In genomic region chr15:74318376-74319137, GRCh38 we compare ENCODE assay signal across 12 cellular contexts. TPM values are rescaled to one million over a fixed set of nuclear protein-coding genes. Genes with fewer than 3 reads are reported as not detected.
DNase-seq lines count a peak whose midpoint lies in the region; ATAC-seq, FAIRE-seq and TF ChIP-seq lines count a peak whose summit lies in the region.
"Had no signal": no experiment of that assay in that cellular context is flagged by ENCODE, and none has a peak within 500 bp of the region (broad histone marks: within the 10 kb centered on the region; RNA-seq: fewer than 3 reads in every experiment).

No MANE protein-coding gene starts in this region.

- no peak for ATAC-seq in HG02610 (IDR thresholded peaks at IDR 0.05; ENCODE audit: unreplicated experiment)
- ATAC-seq: foreskin keratinocyte had no signal

- H3K4me3 ChIP-seq in Peyer's patch, result no peak overlapping the region
- no peak overlapping the region for H3K4me3 ChIP-seq in right atrium auricular region
- no peak overlapping the region for H3K4me3 ChIP-seq in small intestine (ENCODE audit: low read depth in 1 of 2, low read length in 2 of 2)

- H3K4me3 Mint-ChIP-seq in activated CD4-positive, alpha-beta T cell treated with anti-CD3 and anti-CD28 coated beads, Interleukin-2, amount 10 ng/mL, durations not matched to agents 7 days and 5 days, result no peak overlapping the region
- H3K4me3 Mint-ChIP-seq in activated CD4-positive, alpha-beta memory T cell treated with anti-CD3 and anti-CD28 coated beads for 36 hours, result no peak overlapping the region
- H3K4me3 Mint-ChIP-seq: CD14-positive monocyte had no signal

- H3K4me1 ChIP-seq in Peyer's patch (peaks cover 0 to 18% (median 14%) of the 10 kb centered on the region in 4 donors), right atrium auricular region (peaks cover 0 to 62% of the 10 kb centered on the region in 2 donors), small intestine (ENCODE audit: control insufficient read depth in 2 of 2, insufficient read depth in 1 of 2, low read depth in 1 of 2, low read length in 1 of 2) (peaks cover 0 to 7% of the 10 kb centered on the region in 2 donors)
- H3K4me1 ChIP-seq: foreskin keratinocyte had no signal

- H3K27ac ChIP-seq in Peyer's patch (peak overlapping the region in 3 of 4 donors; percentile 25 to 52 (median 38)), right atrium auricular region (peak overlapping the region; percentile 75 to 83), small intestine (ENCODE audit: low read depth in 1 of 2, low read length in 1 of 2) (no peak overlapping the region)
- H3K27ac ChIP-seq: foreskin keratinocyte had no signal

- no peak for DNase-seq in activated CD4-positive, alpha-beta T cell treated with anti-CD3 and anti-CD28 coated beads, Interleukin-2, amount 10 ng/mL, durations not matched to agents 7 days and 5 days
- no peak for DNase-seq in activated CD4-positive, alpha-beta T cell treated with anti-CD3 and anti-CD28 coated beads for 48 hours
- DNase-seq in Peyer's patch, result peak in 1 of 3 donors; percentile 41
- DNase-seq in right atrium auricular region (ENCODE audit: low spot score), result peak; percentile 59
- DNase-seq in urothelium cell line (ENCODE audit: low spot score), result peak; percentile 57
- DNase-seq in small intestine, result no peak
- DNase-seq in activated CD4-positive, alpha-beta memory T cell treated with anti-CD3 and anti-CD28 coated beads for 36 hours, result no peak
- DNase-seq: activated naive CD4-positive, alpha-beta T cell treated with Interleukin-2 at 50 U/mL for 16 hours; foreskin keratinocyte had no signal

- TF ChIP-seq POLR2A in Peyer's patch (IDR thresholded peaks at IDR 0.05), result no peak

- intact Hi-C loops in activated CD4-positive, alpha-beta memory T cell treated with anti-CD3 and anti-CD28 coated beads for 36 hours (cut with micrococcal nuclease), result no loop called here

- CTCF ChIA-PET in activated CD4-positive, alpha-beta T cell treated with anti-CD3 and anti-CD28 coated beads, Interleukin-2, amount 10 ng/mL, durations not matched to agents 7 days and 5 days (lab: Charles Lee), result no interaction called here
- CTCF ChIA-PET in activated CD4-positive, alpha-beta memory T cell treated with anti-CD3 and anti-CD28 coated beads for 36 hours (lab: Charles Lee), result interaction anchor here (0.9 to 1.9 kb wide), 3 partner anchors 11 to 264 kb away, joined by 3 to 10 read pairs (median 5); no protein-coding TSS in a partner anchor

- H3K27me3 Mint-ChIP-seq in activated CD4-positive, alpha-beta T cell treated with anti-CD3 and anti-CD28 coated beads, Interleukin-2, amount 10 ng/mL, durations not matched to agents 7 days and 5 days, result no peaks in the 10 kb centered on the region
- H3K27me3 Mint-ChIP-seq in activated CD4-positive, alpha-beta memory T cell treated with anti-CD3 and anti-CD28 coated beads for 36 hours, result no peaks in the 10 kb centered on the region

- H3K27me3 ChIP-seq in Peyer's patch (no peaks in the 10 kb centered on the region), right atrium auricular region (no peaks in the 10 kb centered on the region), small intestine (ENCODE audit: control insufficient read depth in 2 of 2, insufficient read depth in 2 of 2, low read length in 2 of 2) (no peaks in the 10 kb centered on the region)

- POLR2A ChIA-PET in activated CD4-positive, alpha-beta T cell treated with anti-CD3 and anti-CD28 coated beads, Interleukin-2, amount 10 ng/mL, durations not matched to agents 7 days and 5 days (lab: Charles Lee), result no interaction called here
- POLR2A ChIA-PET in activated CD4-positive, alpha-beta memory T cell treated with anti-CD3 and anti-CD28 coated beads for 36 hours (lab: Charles Lee), result no interaction called here

- no peaks in the 10 kb centered on the region for H3K9me3 ChIP-seq in Peyer's patch
- no peaks in the 10 kb centered on the region for H3K9me3 ChIP-seq in right atrium auricular region
- H3K9me3 ChIP-seq in small intestine (ENCODE audit: control insufficient read depth, low read depth), result no peaks in the 10 kb centered on the region

- no peak for TF ChIP-seq CTCF in Peyer's patch (IDR thresholded peaks at IDR 0.05)
- no peak for TF ChIP-seq CTCF in right atrium auricular region (IDR thresholded peaks at IDR 0.05)

- H3K4me1 Mint-ChIP-seq in activated CD4-positive, alpha-beta T cell treated with anti-CD3 and anti-CD28 coated beads, Interleukin-2, amount 10 ng/mL, durations not matched to agents 7 days and 5 days, result peaks cover 46% of the 10 kb centered on the region
- peaks cover 13% of the 10 kb centered on the region for H3K4me1 Mint-ChIP-seq in activated CD4-positive, alpha-beta memory T cell treated with anti-CD3 and anti-CD28 coated beads for 36 hours (ENCODE audit: low read depth)

- WGBS in small intestine, 3 donors, result 62 to 76% (median 73%) methylated on average over 6 of the region's 6 CpGs

- H3K9me3 Mint-ChIP-seq in activated CD4-positive, alpha-beta T cell treated with anti-CD3 and anti-CD28 coated beads, Interleukin-2, amount 10 ng/mL, durations not matched to agents 7 days and 5 days, result no peaks in the 10 kb centered on the region
- H3K9me3 Mint-ChIP-seq in activated CD4-positive, alpha-beta memory T cell treated with anti-CD3 and anti-CD28 coated beads for 36 hours, result no peaks in the 10 kb centered on the region
- H3K9me3 Mint-ChIP-seq: CD14-positive monocyte had no signal

- H3K36me3 ChIP-seq in Peyer's patch (no peaks in the 10 kb centered on the region), right atrium auricular region (no peaks in the 10 kb centered on the region), small intestine (ENCODE audit: control insufficient read depth in 2 of 2, insufficient read depth in 2 of 2, low read length in 2 of 2) (no peaks in the 10 kb centered on the region)

- H3K36me3 Mint-ChIP-seq in activated CD4-positive, alpha-beta T cell treated with anti-CD3 and anti-CD28 coated beads, Interleukin-2, amount 10 ng/mL, durations not matched to agents 7 days and 5 days (ENCODE audit: low read depth), result no peaks in the 10 kb centered on the region
- no peaks in the 10 kb centered on the region for H3K36me3 Mint-ChIP-seq in activated CD4-positive, alpha-beta memory T cell treated with anti-CD3 and anti-CD28 coated beads for 36 hours
- H3K36me3 Mint-ChIP-seq: CD14-positive monocyte had no signal

- peak overlapping the region; percentile 46 for H3K27ac Mint-ChIP-seq in activated CD4-positive, alpha-beta T cell treated with anti-CD3 and anti-CD28 coated beads, Interleukin-2, amount 10 ng/mL, durations not matched to agents 7 days and 5 days
- no peak overlapping the region for H3K27ac Mint-ChIP-seq in activated CD4-positive, alpha-beta memory T cell treated with anti-CD3 and anti-CD28 coated beads for 36 hours

- FAIRE-seq in urothelium cell line (lab: Jason Lieb, UNC), result no peak
- FAIRE-seq in small intestine (lab: Jason Lieb, UNC), result no peak

RNA-seq across cellular contexts. Expression of gene CYP11A1, which starts 48.9 kb away (rescaled TPM):
- not detected for total RNA-seq in activated CD4-positive, alpha-beta T cell treated with anti-CD3 and anti-CD28 coated beads, Interleukin-2, amount 10 ng/mL, durations not matched to agents 7 days and 5 days
- total RNA-seq in Peyer's patch (1 to 10 TPM in 3 of 4 donors, under 1 TPM in 1; 0.88 to 6.6 (median 3.3) TPM), right atrium auricular region (1 to 10 TPM in 1 of 2 donors, under 1 TPM in 1; 0.71 to 1.0 TPM)
- polyA plus RNA-seq in small intestine, result 1 to 10 TPM in 1 of 3 donors, under 1 TPM in 2; 0.54 to 2.7 (median 0.54) TPM
- under 1 TPM in 1 of 2 experiments, not detected in 1; 0.29 TPM for total RNA-seq in activated CD4-positive, alpha-beta memory T cell treated with anti-CD3 and anti-CD28 coated beads for 36 hours
- total RNA-seq: foreskin keratinocyte; T-helper 2 cell treated with Interferon-gamma antibody and Interleukin-4, amounts not matched to agents 100 ng/mL and 5 ng/mL, for 36 hours had no signal
- polyA plus RNA-seq: CD14-positive monocyte had no signal

Comparison
In these comparisons a context has a peak if more than half of its experiments do, and no peak if none do; other contexts are left out.
1. DNase-seq: peak in right atrium auricular region (single experiment) and urothelium cell line (single experiment); none in activated CD4-positive, alpha-beta T cell treated with anti-CD3 and anti-CD28 coated beads, Interleukin-2, amount 10 ng/mL, durations not matched to agents 7 days and 5 days (single experiment), activated CD4-positive, alpha-beta T cell treated with anti-CD3 and anti-CD28 coated beads for 48 hours (single experiment), small intestine (single experiment) and activated CD4-positive, alpha-beta memory T cell treated with anti-CD3 and anti-CD28 coated beads for 36 hours (single experiment).
2. H3K27ac ChIP-seq: peak in Peyer's patch (3 of 4) and right atrium auricular region (2 of 2); none in small intestine (0 of 2).